Comparison of ENCODE assay signal across 8 cellular contexts in genomic region chr5:176573564-176574296, GRCh38. TPM values are rescaled to one million over a fixed set of nuclear protein-coding genes. Genes with fewer than 3 reads are reported as not detected.
DNase-seq lines count a peak whose midpoint lies in the region; ATAC-seq, FAIRE-seq and TF ChIP-seq lines count a peak whose summit lies in the region.

No MANE protein-coding gene starts in this region.

- no peak overlapping the region for H3K4me3 ChIP-seq in HepG2 (replicated peaks in 1 of 3; ENCODE audit: insufficient read depth in 1 of 3, low read depth in 2 of 3, low read length in 3 of 3)

- FAIRE-seq in HepG2 (lab: Jason Lieb, UNC): peak; percentile 39

- no TSS peak for BruUV-seq in HepG2 (replicated peaks; lab: Mats Ljungman, UMichigan)

- no peak overlapping the region for H3K27ac ChIP-seq in HepG2 (ENCODE audit: extremely low read length, insufficient read depth, low read length)

- in situ Hi-C loops in HepG2 (cut with HindIII; ENCODE audit: extremely low pct_ligation_motif_present, low pct_unique_long_range_greater_than_20kb): no loop called here

- TF ChIP-seq CTCF in AG09319 (IDR thresholded peaks at IDR 0.05; ENCODE audit: low read depth, low read length) (peak; percentile 85), HepG2 (CRISPR knock-in tag; IDR thresholded peaks at IDR 0.05) (peak; percentile 92)

- intact Hi-C loops in HepG2 (cut with micrococcal nuclease; ENCODE audit: unreplicated experiment): no loop called here

- no peaks in the 10 kb centered on the region for H3K4me1 ChIP-seq in HepG2 (ENCODE audit: insufficient read depth, low read length)

- H3K4me3 Mint-ChIP-seq in central memory CD8-positive, alpha-beta T cell: no peak overlapping the region

- TF ChIP-seq RAD21 in HepG2 (CRISPR knock-in tag; IDR thresholded peaks at IDR 0.05): peak; percentile 64; the same call in 1 of the 2 replicates

- peaks cover 10% of the 10 kb centered on the region for H3K4me1 Mint-ChIP-seq in central memory CD8-positive, alpha-beta T cell

- H4K20me1 ChIP-seq in HepG2 (ENCODE audit: insufficient read depth, low read length): no peaks in the 10 kb centered on the region

- no peak overlapping the region for H3K27ac Mint-ChIP-seq in central memory CD8-positive, alpha-beta T cell (ENCODE audit: low read depth)

- CTCF ChIA-PET in HepG2 (lab: Yijun Ruan, JAX; ENCODE audit: low intra/inter-chr PET ratio, low total read pairs): interaction anchor here (1.1 kb wide), 1 partner anchor 85 kb away, joined by 3 read pairs; no protein-coding TSS in a partner anchor

- WGBS in HepG2 (ENCODE audit: low lambda C conversion rate): 65% methylated on average over 15 of the region's 18 CpGs

- H3K36me3 ChIP-seq in HepG2 (replicated peaks in 1 of 2; ENCODE audit: control insufficient read depth in 1 of 2, insufficient read depth in 2 of 2, low read length in 2 of 2): peaks cover 1 to 5% of the 10 kb centered on the region in 2 experiments; a peak in 3 of 5 replicates

- H3K27me3 Mint-ChIP-seq in central memory CD8-positive, alpha-beta T cell: peaks cover 9% of the 10 kb centered on the region

- TF ChIP-seq EP300 in HepG2 (IDR thresholded peaks at IDR 0.05; ENCODE audit: low read depth in 2 of 2, low read length in 2 of 2): no peak
- no peak for TF ChIP-seq EP300 in HepG2 (CRISPR knock-in tag; IDR thresholded peaks at IDR 0.05; ENCODE audit: borderline replicate concordance)

- POLR2A ChIA-PET in HepG2 (lab: Yijun Ruan, JAX): no interaction called here

- no peaks in the 10 kb centered on the region for H3K27me3 ChIP-seq in HepG2 (ENCODE audit: control insufficient read depth in 1 of 2, insufficient read depth in 2 of 2, low read length in 2 of 2)

- TF ChIP-seq POLR2A in HepG2 (IDR thresholded peaks at IDR 0.05; ENCODE audit: insufficient read depth in 1 of 2, low read depth in 2 of 2, low read length in 2 of 2): no peak

- H3K9me3 Mint-ChIP-seq in central memory CD8-positive, alpha-beta T cell: no peaks in the 10 kb centered on the region

- H3K79me2 ChIP-seq in HepG2 (ENCODE audit: insufficient read depth, low read length): no peaks in the 10 kb centered on the region

- H2AFZ ChIP-seq in HepG2 (ENCODE audit: low read length): no peak overlapping the region

- H3K36me3 Mint-ChIP-seq in central memory CD8-positive, alpha-beta T cell (ENCODE audit: insufficient read depth): peaks cover 4% of the 10 kb centered on the region

- ATAC-seq in GM18867 (IDR thresholded peaks at IDR 0.05; ENCODE audit: unreplicated experiment): peak; percentile 69
- ATAC-seq in central memory CD8-positive, alpha-beta T cell (replicated peaks; ENCODE audit: extremely low read depth, poor library complexity, severe bottlenecking): peak; percentile 77
- peak; percentile 92 for ATAC-seq in HepG2

- H3K4me2 ChIP-seq in HepG2 (ENCODE audit: low read depth, low read length): no peak overlapping the region

- H3K9me3 ChIP-seq in HepG2 (ENCODE audit: low read length): no peaks in the 10 kb centered on the region

- H3K9ac ChIP-seq in HepG2 (ENCODE audit: insufficient read depth, low read depth, low read length): no peak overlapping the region

- DNase-seq in AG09319 (ENCODE audit: extremely low read depth, low read depth): peak; percentile 11
- peak; percentile 42 for DNase-seq in M059J (ENCODE audit: low read depth)
- peak; percentile 72 to 82 for DNase-seq in activated CD4-positive, alpha-beta T cell treated with anti-CD3 and anti-CD28 coated beads for 24 hours (ENCODE audit: low read depth in 2 of 2)
- DNase-seq in central memory CD8-positive, alpha-beta T cell (ENCODE audit: low spot score in 2 of 2): peak; percentile 57 to 81
- DNase-seq in HepG2 (ENCODE audit: low spot score): peak; percentile 38
- peak; percentile 63 to 76 (median 67) for DNase-seq in stimulated activated CD4-positive, alpha-beta T cell treated with anti-CD3 and anti-CD28 coated beads, TNF-alpha, amount 100 ng/mL, for 24 hours (ENCODE audit: low read depth in 3 of 3)
- no peak for DNase-seq in COLO829 (ENCODE audit: low spot score)

RNA-seq across cellular contexts. Expression of gene CDHR2, which starts 24.6 kb away (rescaled TPM):
- total RNA-seq in M059J (2014; rRNA removed; shearing (Covaris generic)): not detected in 2 replicates
- 7.8 and 17.9 TPM in 2 replicates for total RNA-seq in HepG2 (2016; rRNA removed; fragmentation: Illumina TruSeq; extraction: Trizol)
- total RNA-seq in HepG2 (2016; cell fraction: cytosol; rRNA removed; fragmentation: Illumina TruSeq; extraction: Trizol; ENCODE audit: low read depth): 3.8 and 4.0 TPM in 2 replicates
- total RNA-seq in HepG2 (2016; cell fraction: insoluble cytoplasmic fraction; rRNA removed; fragmentation: Illumina TruSeq; extraction: Trizol): 5.3 and 18.3 TPM in 2 replicates
- total RNA-seq in HepG2 (2016; cell fraction: membrane; rRNA removed; fragmentation: Illumina TruSeq; extraction: Trizol): 7.4 and 8.2 TPM in 2 replicates
- 19.1 and 22.7 TPM in 2 replicates for total RNA-seq in HepG2 (2016; cell fraction: nucleus; rRNA removed; fragmentation: Illumina TruSeq; extraction: Trizol)
- 20.9 and 27.3 TPM in 2 replicates for polyA plus RNA-seq in HepG2 (2011; rRNA removed)
- polyA plus RNA-seq in HepG2 (2011; cell fraction: cytosol; rRNA removed): 14.0 and 14.6 TPM in 2 replicates
- polyA plus RNA-seq in HepG2 (2011; cell fraction: nucleus; rRNA removed): 70.0 and 99.3 TPM in 2 replicates
- 15.8 and 16.5 TPM in 2 replicates for polyA plus RNA-seq in HepG2 (2012)
- 2.7 and 3.5 TPM in 2 replicates for polyA plus RNA-seq in HepG2 (2016; cell fraction: cytosol; fragmentation: Illumina TruSeq; extraction: Trizol; ENCODE audit: low read depth)
- polyA plus RNA-seq in HepG2 (2016; cell fraction: insoluble cytoplasmic fraction; fragmentation: Illumina TruSeq; extraction: Trizol; ENCODE audit: low read depth): 6.8 and 7.1 TPM in 2 replicates
- polyA plus RNA-seq in HepG2 (2016; cell fraction: membrane; fragmentation: Illumina TruSeq; extraction: Trizol; ENCODE audit: low read depth): 4.6 and 6.1 TPM in 2 replicates
- 48.7 and 52.7 TPM in 2 replicates for polyA plus RNA-seq in HepG2 (2016; cell fraction: nucleus; fragmentation: Illumina TruSeq; extraction: Trizol; ENCODE audit: insufficient read depth, low read depth)
- 0.07 and 41.0 TPM in 2 replicates for polyA minus RNA-seq in HepG2 (2011; rRNA and poly(A)+ RNA removed; ENCODE audit: low replicate concordance)
- polyA minus RNA-seq in HepG2 (2011; cell fraction: cytosol; rRNA and poly(A)+ RNA removed): 12.1 and 12.2 TPM in 2 replicates
- 15.5 and 15.7 TPM in 2 replicates for polyA minus RNA-seq in HepG2 (2011; cell fraction: nucleus; rRNA and poly(A)+ RNA removed)

RNA-seq across cellular contexts. Expression of gene GPRIN1, which starts 36.2 kb away (rescaled TPM):
- total RNA-seq in M059J (2014; rRNA removed; shearing (Covaris generic)): 8.4 and 12.4 TPM in 2 replicates
- 2.0 and 2.1 TPM in 2 replicates for total RNA-seq in HepG2 (2016; rRNA removed; fragmentation: Illumina TruSeq; extraction: Trizol)
- 0.20 and 0.26 TPM in 2 replicates for total RNA-seq in HepG2 (2016; cell fraction: cytosol; rRNA removed; fragmentation: Illumina TruSeq; extraction: Trizol; ENCODE audit: low read depth)
- total RNA-seq in HepG2 (2016; cell fraction: insoluble cytoplasmic fraction; rRNA removed; fragmentation: Illumina TruSeq; extraction: Trizol): 1.6 and 2.0 TPM in 2 replicates
- 0.71 and 0.79 TPM in 2 replicates for total RNA-seq in HepG2 (2016; cell fraction: membrane; rRNA removed; fragmentation: Illumina TruSeq; extraction: Trizol)
- total RNA-seq in HepG2 (2016; cell fraction: nucleus; rRNA removed; fragmentation: Illumina TruSeq; extraction: Trizol): 1.4 and 1.8 TPM in 2 replicates
- polyA plus RNA-seq in HepG2 (2011; rRNA removed): 0.32 and 0.56 TPM in 2 replicates
- polyA plus RNA-seq in HepG2 (2011; cell fraction: cytosol; rRNA removed): 0.31 and 0.34 TPM in 2 replicates
- polyA plus RNA-seq in HepG2 (2011; cell fraction: nucleus; rRNA removed): 0.50 and 0.62 TPM in 2 replicates
- polyA plus RNA-seq in HepG2 (2012): 0.59 and 0.60 TPM in 2 replicates
- 0.09 TPM in 2 replicates for polyA plus RNA-seq in HepG2 (2016; cell fraction: cytosol; fragmentation: Illumina TruSeq; extraction: Trizol; ENCODE audit: low read depth)
- 1.4 and 1.7 TPM in 2 replicates for polyA plus RNA-seq in HepG2 (2016; cell fraction: insoluble cytoplasmic fraction; fragmentation: Illumina TruSeq; extraction: Trizol; ENCODE audit: low read depth)
- polyA plus RNA-seq in HepG2 (2016; cell fraction: membrane; fragmentation: Illumina TruSeq; extraction: Trizol; ENCODE audit: low read depth): 0.34 and 0.43 TPM in 2 replicates
- 1.1 and 1.6 TPM in 2 replicates for polyA plus RNA-seq in HepG2 (2016; cell fraction: nucleus; fragmentation: Illumina TruSeq; extraction: Trizol; ENCODE audit: insufficient read depth, low read depth)
- polyA minus RNA-seq in HepG2 (2011; rRNA and poly(A)+ RNA removed; ENCODE audit: low replicate concordance): 0.62 and 3.2 TPM in 2 replicates
- 0.70 and 0.99 TPM in 2 replicates for polyA minus RNA-seq in HepG2 (2011; cell fraction: cytosol; rRNA and poly(A)+ RNA removed)
- 0.87 and 0.90 TPM in 2 replicates for polyA minus RNA-seq in HepG2 (2011; cell fraction: nucleus; rRNA and poly(A)+ RNA removed)

RNA-seq across cellular contexts. Expression of gene RNF44, which starts 36.5 kb away (rescaled TPM):
- 1.6 and 3.5 TPM in 2 replicates for total RNA-seq in M059J (2014; rRNA removed; shearing (Covaris generic))
- 5.1 and 9.2 TPM in 2 replicates for total RNA-seq in HepG2 (2016; rRNA removed; fragmentation: Illumina TruSeq; extraction: Trizol)
- 7.2 and 9.4 TPM in 2 replicates for total RNA-seq in HepG2 (2016; cell fraction: cytosol; rRNA removed; fragmentation: Illumina TruSeq; extraction: Trizol; ENCODE audit: low read depth)
- total RNA-seq in HepG2 (2016; cell fraction: insoluble cytoplasmic fraction; rRNA removed; fragmentation: Illumina TruSeq; extraction: Trizol): 4.4 and 8.7 TPM in 2 replicates
- total RNA-seq in HepG2 (2016; cell fraction: membrane; rRNA removed; fragmentation: Illumina TruSeq; extraction: Trizol): 7.2 and 9.8 TPM in 2 replicates
- total RNA-seq in HepG2 (2016; cell fraction: nucleus; rRNA removed; fragmentation: Illumina TruSeq; extraction: Trizol): 9.4 and 17.1 TPM in 2 replicates
- 16.8 and 19.1 TPM in 2 replicates for polyA plus RNA-seq in HepG2 (2011; rRNA removed)
- 6.8 and 9.5 TPM in 2 replicates for polyA plus RNA-seq in HepG2 (2011; cell fraction: cytosol; rRNA removed)
- polyA plus RNA-seq in HepG2 (2011; cell fraction: nucleus; rRNA removed): 134 and 149 TPM in 2 replicates
- polyA plus RNA-seq in HepG2 (2012): 37.8 and 52.8 TPM in 2 replicates
- polyA plus RNA-seq in HepG2 (2016; cell fraction: cytosol; fragmentation: Illumina TruSeq; extraction: Trizol; ENCODE audit: low read depth): 2.3 and 2.5 TPM in 2 replicates
- polyA plus RNA-seq in HepG2 (2016; cell fraction: insoluble cytoplasmic fraction; fragmentation: Illumina TruSeq; extraction: Trizol; ENCODE audit: low read depth): 15.8 and 20.6 TPM in 2 replicates
- polyA plus RNA-seq in HepG2 (2016; cell fraction: membrane; fragmentation: Illumina TruSeq; extraction: Trizol; ENCODE audit: low read depth): 9.4 and 9.7 TPM in 2 replicates
- polyA plus RNA-seq in HepG2 (2016; cell fraction: nucleus; fragmentation: Illumina TruSeq; extraction: Trizol; ENCODE audit: insufficient read depth, low read depth): 52.0 and 60.3 TPM in 2 replicates
- polyA minus RNA-seq in HepG2 (2011; rRNA and poly(A)+ RNA removed; ENCODE audit: low replicate concordance): 18.3 and 21.3 TPM in 2 replicates
- 16.1 and 19.0 TPM in 2 replicates for polyA minus RNA-seq in HepG2 (2011; cell fraction: cytosol; rRNA and poly(A)+ RNA removed)
- 28.3 and 33.1 TPM in 2 replicates for polyA minus RNA-seq in HepG2 (2011; cell fraction: nucleus; rRNA and poly(A)+ RNA removed)

RNA-seq across cellular contexts. Expression of gene SNCB, which starts 56.6 kb away (rescaled TPM):
- not detected in 2 replicates for total RNA-seq in M059J (2014; rRNA removed; shearing (Covaris generic))
- total RNA-seq in HepG2 (2016; rRNA removed; fragmentation: Illumina TruSeq; extraction: Trizol): not detected in 2 replicates
- not detected in 2 replicates for total RNA-seq in HepG2 (2016; cell fraction: cytosol; rRNA removed; fragmentation: Illumina TruSeq; extraction: Trizol; ENCODE audit: low read depth)
- total RNA-seq in HepG2 (2016; cell fraction: insoluble cytoplasmic fraction; rRNA removed; fragmentation: Illumina TruSeq; extraction: Trizol): not detected in 2 replicates
- not detected in 2 replicates for total RNA-seq in HepG2 (2016; cell fraction: membrane; rRNA removed; fragmentation: Illumina TruSeq; extraction: Trizol)
- not detected in 2 replicates for total RNA-seq in HepG2 (2016; cell fraction: nucleus; rRNA removed; fragmentation: Illumina TruSeq; extraction: Trizol)
- not detected in 2 replicates for polyA plus RNA-seq in HepG2 (2011; rRNA removed)
- not detected in 2 replicates for polyA plus RNA-seq in HepG2 (2011; cell fraction: cytosol; rRNA removed)
- not detected in 2 replicates for polyA plus RNA-seq in HepG2 (2011; cell fraction: nucleus; rRNA removed)
- not detected in 2 replicates for polyA plus RNA-seq in HepG2 (2012)
- not detected in 2 replicates for polyA plus RNA-seq in HepG2 (2016; cell fraction: cytosol; fragmentation: Illumina TruSeq; extraction: Trizol; ENCODE audit: low read depth)
- not detected in 2 replicates for polyA plus RNA-seq in HepG2 (2016; cell fraction: insoluble cytoplasmic fraction; fragmentation: Illumina TruSeq; extraction: Trizol; ENCODE audit: low read depth)
- not detected in 2 replicates for polyA plus RNA-seq in HepG2 (2016; cell fraction: membrane; fragmentation: Illumina TruSeq; extraction: Trizol; ENCODE audit: low read depth)
- not detected in 2 replicates for polyA plus RNA-seq in HepG2 (2016; cell fraction: nucleus; fragmentation: Illumina TruSeq; extraction: Trizol; ENCODE audit: insufficient read depth, low read depth)
- not detected in 2 replicates for polyA minus RNA-seq in HepG2 (2011; rRNA and poly(A)+ RNA removed; ENCODE audit: low replicate concordance)
- polyA minus RNA-seq in HepG2 (2011; cell fraction: cytosol; rRNA and poly(A)+ RNA removed): not detected in 2 replicates
- polyA minus RNA-seq in HepG2 (2011; cell fraction: nucleus; rRNA and poly(A)+ RNA removed): not detected in 2 replicates

RNA-seq across cellular contexts. Expression of gene EIF4E1B, which starts 56.7 kb away (rescaled TPM):
- not detected in 2 replicates for total RNA-seq in M059J (2014; rRNA removed; shearing (Covaris generic))
- total RNA-seq in HepG2 (2016; rRNA removed; fragmentation: Illumina TruSeq; extraction: Trizol): not detected in 2 replicates
- total RNA-seq in HepG2 (2016; cell fraction: cytosol; rRNA removed; fragmentation: Illumina TruSeq; extraction: Trizol; ENCODE audit: low read depth): not detected in 2 replicates
- total RNA-seq in HepG2 (2016; cell fraction: insoluble cytoplasmic fraction; rRNA removed; fragmentation: Illumina TruSeq; extraction: Trizol): not detected in 2 replicates
- not detected in 2 replicates for total RNA-seq in HepG2 (2016; cell fraction: membrane; rRNA removed; fragmentation: Illumina TruSeq; extraction: Trizol)
- not detected in 2 replicates for total RNA-seq in HepG2 (2016; cell fraction: nucleus; rRNA removed; fragmentation: Illumina TruSeq; extraction: Trizol)
- not detected in 2 replicates for polyA plus RNA-seq in HepG2 (2011; rRNA removed)
- polyA plus RNA-seq in HepG2 (2011; cell fraction: cytosol; rRNA removed): not detected in 2 replicates
- not detected in 2 replicates for polyA plus RNA-seq in HepG2 (2011; cell fraction: nucleus; rRNA removed)
- not detected in 2 replicates for polyA plus RNA-seq in HepG2 (2012)
- polyA plus RNA-seq in HepG2 (2016; cell fraction: cytosol; fragmentation: Illumina TruSeq; extraction: Trizol; ENCODE audit: low read depth): not detected in 2 replicates
- polyA plus RNA-seq in HepG2 (2016; cell fraction: insoluble cytoplasmic fraction; fragmentation: Illumina TruSeq; extraction: Trizol; ENCODE audit: low read depth): not detected in 2 replicates
- polyA plus RNA-seq in HepG2 (2016; cell fraction: membrane; fragmentation: Illumina TruSeq; extraction: Trizol; ENCODE audit: low read depth): not detected in 2 replicates
- polyA plus RNA-seq in HepG2 (2016; cell fraction: nucleus; fragmentation: Illumina TruSeq; extraction: Trizol; ENCODE audit: insufficient read depth, low read depth): not detected in 2 replicates
- 0.07 TPM in 1 of 2 replicates, not detected in the other for polyA minus RNA-seq in HepG2 (2011; rRNA and poly(A)+ RNA removed; ENCODE audit: low replicate concordance)
- not detected in 2 replicates for polyA minus RNA-seq in HepG2 (2011; cell fraction: cytosol; rRNA and poly(A)+ RNA removed)
- not detected in 2 replicates for polyA minus RNA-seq in HepG2 (2011; cell fraction: nucleus; rRNA and poly(A)+ RNA removed)
